In the genomic region with DNA sequence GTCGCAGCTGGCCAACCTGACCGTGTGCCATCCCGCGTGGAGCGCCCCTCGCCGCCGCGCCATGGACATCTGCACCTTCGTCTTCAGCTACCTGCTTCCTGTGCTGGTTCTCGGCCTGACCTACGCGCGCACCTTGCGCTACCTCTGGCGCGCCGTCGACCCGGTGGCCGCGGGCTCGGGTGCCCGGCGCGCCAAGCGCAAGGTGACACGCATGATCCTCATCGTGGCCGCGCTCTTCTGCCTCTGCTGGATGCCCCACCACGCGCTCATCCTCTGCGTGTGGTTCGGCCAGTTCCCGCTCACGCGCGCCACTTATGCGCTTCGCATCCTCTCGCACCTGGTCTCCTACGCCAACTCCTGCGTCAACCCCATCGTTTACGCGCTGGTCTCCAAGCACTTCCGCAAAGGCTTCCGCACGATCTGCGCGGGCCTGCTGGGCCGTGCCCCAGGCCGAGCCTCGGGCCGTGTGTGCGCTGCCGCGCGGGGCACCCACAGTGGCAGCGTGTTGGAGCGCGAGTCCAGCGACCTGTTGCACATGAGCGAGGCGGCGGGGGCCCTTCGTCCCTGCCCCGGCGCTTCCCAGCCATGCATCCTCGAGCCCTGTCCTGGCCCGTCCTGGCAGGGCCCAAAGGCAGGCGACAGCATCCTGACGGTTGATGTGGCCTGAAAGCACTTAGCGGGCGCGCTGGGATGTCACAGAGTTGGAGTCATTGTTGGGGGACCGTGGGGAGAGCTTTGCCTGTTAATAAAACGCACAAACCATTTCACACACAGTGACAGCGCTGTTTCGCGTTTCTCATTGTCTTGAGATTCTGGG, we compare ENCODE assay signal across 11 cellular contexts. TPM values are rescaled to one million over a fixed set of nuclear protein-coding genes. Genes with fewer than 3 reads are reported as not detected.
DNase-seq lines count a peak whose midpoint lies in the region; ATAC-seq and TF ChIP-seq lines count a peak whose summit lies in the region.
"Had no signal": no experiment of that assay in that cellular context is flagged by ENCODE, and none has a peak within 500 bp of the region (broad histone marks: within the 10 kb centered on the region; RNA-seq: fewer than 3 reads in every experiment).

No MANE protein-coding gene starts in this region.

- peaks cover under 1% of the 10 kb centered on the region for H3K36me3 ChIP-seq in endodermal cell (ENCODE audit: control insufficient read depth, insufficient read depth, low read length)

- H3K79me2 ChIP-seq in H9 (ENCODE audit: insufficient read depth, low read length), result no peaks in the 10 kb centered on the region

- no peak overlapping the region; the same call in 1 of the 2 replicates for H3K14ac ChIP-seq in H9 (ENCODE audit: insufficient read depth, low read length)

- ATAC-seq in HG03025 (IDR thresholded peaks at IDR 0.05; ENCODE audit: low FRiP score, unreplicated experiment), result no peak
- ATAC-seq: Panc1, psoas muscle had no signal

- H2BK5ac ChIP-seq in H9 (ENCODE audit: insufficient read length, low read length), result no peak overlapping the region

- peaks cover 51 to 60% of the 10 kb centered on the region in 2 experiments for H3K4me1 Mint-ChIP-seq in H9
- peaks cover 26% of the 10 kb centered on the region for H3K4me1 Mint-ChIP-seq in activated CD4-positive, alpha-beta T cell treated with anti-CD3 and anti-CD28 coated beads, Interleukin-2, amount 10 ng/mL, durations not matched to agents 24 days and 14 days
- H3K4me1 Mint-ChIP-seq in endodermal cell, result peaks cover 26% of the 10 kb centered on the region

- H3K4ac ChIP-seq in H9 (ENCODE audit: low read depth, low read length), result no peak overlapping the region

- no peak overlapping the region for H3T11ph ChIP-seq in H9 (ENCODE audit: low read length)

- H3K23ac ChIP-seq in H9 (ENCODE audit: insufficient read length, low read depth, low read length), result no peak overlapping the region

- H2BK120ac ChIP-seq in H9 (ENCODE audit: low read depth, low read length, poor library complexity, severe bottlenecking), result no peak overlapping the region

- H3K18ac ChIP-seq in H9 (ENCODE audit: insufficient read length, low read depth, low read length), result no peak overlapping the region

- no peak overlapping the region for H4K8ac ChIP-seq in H9 (replicated peaks; ENCODE audit: insufficient read length, low read depth, low read length)

- no peak overlapping the region for H2AFZ ChIP-seq in H9 (ENCODE audit: low read length)

- H3K27me3 Mint-ChIP-seq in H9 (ENCODE audit: low read depth) (peaks cover 75% of the 10 kb centered on the region), endodermal cell (ENCODE audit: insufficient read depth) (peaks cover 71% of the 10 kb centered on the region)
- H3K27me3 Mint-ChIP-seq in activated CD4-positive, alpha-beta T cell treated with anti-CD3 and anti-CD28 coated beads, Interleukin-2, amount 10 ng/mL, durations not matched to agents 24 days and 14 days, result peaks cover 48% of the 10 kb centered on the region

- H3K27ac Mint-ChIP-seq in H9, result no peak overlapping the region
- H3K27ac Mint-ChIP-seq in activated CD4-positive, alpha-beta T cell treated with anti-CD3 and anti-CD28 coated beads, Interleukin-2, amount 10 ng/mL, durations not matched to agents 24 days and 14 days, result peak overlapping the region; percentile 86
- no peak overlapping the region for H3K27ac Mint-ChIP-seq in endodermal cell

- no peak overlapping the region for H4K5ac ChIP-seq in H9 (ENCODE audit: insufficient read length, low read depth, low read length)

- no peak for TF ChIP-seq CTCF in H9 (conservative IDR thresholded peaks at IDR 0.05)
- TF ChIP-seq CTCF in endodermal cell (conservative IDR thresholded peaks at IDR 0.05), result no peak

- peaks cover 0 to under 1% (median 0%) of the 10 kb centered on the region in 3 experiments; a peak in 2 of 7 replicates for H3K36me3 Mint-ChIP-seq in H9 (ENCODE audit: insufficient read depth in 1 of 3, low read depth in 3 of 3)
- H3K36me3 Mint-ChIP-seq in activated CD4-positive, alpha-beta T cell treated with anti-CD3 and anti-CD28 coated beads, Interleukin-2, amount 10 ng/mL, durations not matched to agents 24 days and 14 days (ENCODE audit: low read depth), result peaks cover 4% of the 10 kb centered on the region
- H3K36me3 Mint-ChIP-seq in endodermal cell (ENCODE audit: low read depth), result no peaks in the 10 kb centered on the region

- no peak overlapping the region for H2BK12ac ChIP-seq in H9 (ENCODE audit: insufficient read length, low read depth, low read length)

- WGBS in H9 (ENCODE audit: extremely low coverage, insufficient read length, low lambda C conversion rate), result no CpG with 5 or more reads among the region's 82 CpGs
- WGBS in endodermal cell (ENCODE audit: insufficient coverage in 1 of 2, insufficient read length in 1 of 2), 2 experiments, result 10 to 14% methylated on average over 17 to 82 of the region's 82 CpGs

- peaks cover 8% of the 10 kb centered on the region; the same call in 1 of the 2 replicates for H3K4me1 ChIP-seq in H9 (ENCODE audit: insufficient read depth, low read length)
- H3K4me1 ChIP-seq in endodermal cell (ENCODE audit: control insufficient read depth, insufficient read depth, low read length), result peaks cover 15% of the 10 kb centered on the region

- peak overlapping the region; percentile 46 for H3K4me2 ChIP-seq in H9 (ENCODE audit: insufficient read depth, insufficient read length, low read length)

- intact Hi-C loops in activated CD4-positive, alpha-beta T cell treated with anti-CD3 and anti-CD28 coated beads, Interleukin-2, amount 10 ng/mL, durations not matched to agents 24 days and 14 days (cut with micrococcal nuclease), result loop anchor here (5.0 to 10.0 kb wide), 3 partner anchors 65 to 658 kb away; partner anchors contain the start of genes MFSD11, MRPL38 and SRSF2

- H4K91ac ChIP-seq in H9 (ENCODE audit: insufficient read length, low read depth, low read length), result no peak overlapping the region

- H3K9me3 ChIP-seq in H9 (ENCODE audit: control insufficient read depth, low read depth, low read length) (no peaks in the 10 kb centered on the region), endodermal cell (ENCODE audit: control insufficient read depth, low read length) (no peaks in the 10 kb centered on the region)
- H3K9me3 ChIP-seq: psoas muscle had no signal

- H3K79me1 ChIP-seq in H9 (ENCODE audit: insufficient read depth, low read depth, low read length, poor library complexity, severe bottlenecking), result no peaks in the 10 kb centered on the region

- no peak overlapping the region for H3K9ac ChIP-seq in H9 (ENCODE audit: extremely low read depth, insufficient read length, low read length)
- no peak overlapping the region for H3K9ac ChIP-seq in endodermal cell (ENCODE audit: extremely low read depth, low read length, poor library complexity, severe bottlenecking)

- peaks cover 3% of the 10 kb centered on the region for H4K20me1 ChIP-seq in H9 (ENCODE audit: control insufficient read depth, insufficient read depth, insufficient read length)

- H3K27me3 ChIP-seq in H9 (ENCODE audit: insufficient read depth, low read length) (peaks cover 58% of the 10 kb centered on the region), endodermal cell (ENCODE audit: control insufficient read depth, insufficient read depth, low read length, poor library complexity, severe bottlenecking) (peaks cover 68% of the 10 kb centered on the region)

- no peak overlapping the region for H3K56ac ChIP-seq in H9 (ENCODE audit: insufficient read length, low read depth, low read length)

- no peak overlapping the region for H2BK15ac ChIP-seq in H9 (ENCODE audit: low read depth, low read length)

- peaks cover 29% of the 10 kb centered on the region for H3K23me2 ChIP-seq in H9 (ENCODE audit: insufficient read length, low read depth, low read length, poor library complexity, severe bottlenecking)

- H3K4me3 Mint-ChIP-seq in H9, result peak overlapping the region; percentile 55 to 78
- peak overlapping the region; percentile 85 for H3K4me3 Mint-ChIP-seq in activated CD4-positive, alpha-beta T cell treated with anti-CD3 and anti-CD28 coated beads, Interleukin-2, amount 10 ng/mL, durations not matched to agents 24 days and 14 days
- H3K4me3 Mint-ChIP-seq in endodermal cell, result peak overlapping the region; percentile 46

- no peak overlapping the region for H2AK5ac ChIP-seq in H9 (ENCODE audit: insufficient read length, low read length)

- H3K9me3 Mint-ChIP-seq in H9, result peaks cover 0 to 3% of the 10 kb centered on the region in 2 experiments; a peak in 2 of 5 replicates
- H3K9me3 Mint-ChIP-seq in activated CD4-positive, alpha-beta T cell treated with anti-CD3 and anti-CD28 coated beads, Interleukin-2, amount 10 ng/mL, durations not matched to agents 24 days and 14 days, result no peaks in the 10 kb centered on the region
- no peaks in the 10 kb centered on the region for H3K9me3 Mint-ChIP-seq in endodermal cell

- no peak overlapping the region for H2BK20ac ChIP-seq in H9 (ENCODE audit: low read depth, low read length, poor library complexity, severe bottlenecking)

- DNase-seq in H9 (peak; percentile 74), endodermal cell (peak; percentile 85), retina (peak; percentile 72), GF-D8 (lab: John Stamatoyannopoulos, UW) (no peak), HuH-7.5 (ENCODE audit: low spot score) (no peak)
- peak; percentile 86 for DNase-seq in activated CD4-positive, alpha-beta T cell treated with anti-CD3 and anti-CD28 coated beads, Interleukin-2, amount 10 ng/mL, durations not matched to agents 24 days and 14 days
- DNase-seq: activated gamma-delta T cell had no signal

- H3K27ac ChIP-seq in H9 (ENCODE audit: insufficient read length, low read depth, low read length) (no peak overlapping the region), endodermal cell (ENCODE audit: low read depth, low read length) (no peak overlapping the region)
- H3K27ac ChIP-seq: psoas muscle had no signal

- peak overlapping the region; percentile 35 for H3K4me3 ChIP-seq in endodermal cell (ENCODE audit: low read length)
- H3K4me3 ChIP-seq: psoas muscle had no signal

RNA-seq across cellular contexts. Expression of gene ZACN, which starts 2.0 kb away (rescaled TPM):
- total RNA-seq in H9 (2021) (0.09 and 0.31 TPM in 2 replicates), endodermal cell (under 1 TPM in 1 of 2 donors, not detected in 1; 0.09 TPM)
- total RNA-seq in activated CD4-positive, alpha-beta T cell treated with anti-CD3 and anti-CD28 coated beads, Interleukin-2, amount 10 ng/mL, durations not matched to agents 24 days and 14 days, result 4.1 TPM in 2 replicates
- polyA plus RNA-seq in endodermal cell (2013, experiment 1 of 2), result not detected
- not detected for polyA plus RNA-seq in endodermal cell (2013, experiment 2 of 2)
- total RNA-seq: temporal lobe had no signal

RNA-seq across cellular contexts. Expression of gene GALR2, which starts 2.4 kb away (rescaled TPM):
- total RNA-seq in H9 (2021) (0.79 and 0.81 TPM in 2 replicates), endodermal cell (not detected)
- total RNA-seq in activated CD4-positive, alpha-beta T cell treated with anti-CD3 and anti-CD28 coated beads, Interleukin-2, amount 10 ng/mL, durations not matched to agents 24 days and 14 days, result 2.3 and 2.7 TPM in 2 replicates
- not detected for polyA plus RNA-seq in endodermal cell (2013, experiment 1 of 2)
- polyA plus RNA-seq in endodermal cell (2013, experiment 2 of 2), result not detected
- total RNA-seq: temporal lobe had no signal

RNA-seq across cellular contexts. Expression of gene SRP68, which starts 4.7 kb away (rescaled TPM):
- total RNA-seq in H9 (2021) (85.1 and 86.1 TPM in 2 replicates), endodermal cell (10 to 100 TPM; 73.9 to 78.0 TPM)
- 169 and 170 TPM in 2 replicates for total RNA-seq in activated CD4-positive, alpha-beta T cell treated with anti-CD3 and anti-CD28 coated beads, Interleukin-2, amount 10 ng/mL, durations not matched to agents 24 days and 14 days
- 63.0 TPM for polyA plus RNA-seq in endodermal cell (2013, experiment 1 of 2)
- polyA plus RNA-seq in endodermal cell (2013, experiment 2 of 2), result 58.3 TPM

RNA-seq across cellular contexts. Expression of gene EXOC7, which starts 26.6 kb away (rescaled TPM):
- total RNA-seq in H9 (2021), result 160 and 162 TPM in 2 replicates
- 104 and 108 TPM in 2 replicates for total RNA-seq in activated CD4-positive, alpha-beta T cell treated with anti-CD3 and anti-CD28 coated beads, Interleukin-2, amount 10 ng/mL, durations not matched to agents 24 days and 14 days
- total RNA-seq in endodermal cell, result 100 to 1,000 TPM; 159 to 187 TPM
- polyA plus RNA-seq in endodermal cell (2013, experiment 1 of 2), result 83.1 TPM
- polyA plus RNA-seq in endodermal cell (2013, experiment 2 of 2), result 82.3 TPM

RNA-seq across cellular contexts. Expression of gene EVPL, which starts 49.9 kb away (rescaled TPM):
- 0.48 and 0.53 TPM in 2 replicates for total RNA-seq in H9 (2021)
- total RNA-seq in activated CD4-positive, alpha-beta T cell treated with anti-CD3 and anti-CD28 coated beads, Interleukin-2, amount 10 ng/mL, durations not matched to agents 24 days and 14 days, result 0.09 and 0.17 TPM in 2 replicates
- under 1 TPM; 0.20 to 0.51 TPM for total RNA-seq in endodermal cell
- 0.04 TPM for polyA plus RNA-seq in endodermal cell (2013, experiment 1 of 2)
- not detected for polyA plus RNA-seq in endodermal cell (2013, experiment 2 of 2)

Comparison
In these comparisons a context has a peak if more than half of its experiments do, and no peak if none do; other contexts are left out.
1. DNase-seq: peak in H9 (single experiment), activated CD4-positive, alpha-beta T cell treated with anti-CD3 and anti-CD28 coated beads, Interleukin-2, amount 10 ng/mL, durations not matched to agents 24 days and 14 days (single experiment), endodermal cell (single experiment) and retina (single experiment); none in GF-D8 (single experiment) and HuH-7.5 (single experiment).
2. Peak in every context shown above with its lines, with median percentiles within 50 percentile points of each other: H3K4me3 Mint-ChIP-seq.